ENCODE assay signal across 20 cellular contexts in genomic region chr5:83891261-83891660, GRCh38.
DNase-seq lines count a peak whose midpoint lies in the region; ATAC-seq and TF ChIP-seq lines count a peak whose summit lies in the region.
"Had no signal": no experiment of that assay in that cellular context is flagged by ENCODE, and none has a peak within 500 bp of the region (broad histone marks: within the 10 kb centered on the region; RNA-seq: fewer than 3 reads in every experiment).

No MANE protein-coding gene starts in this region.

- TF ChIP-seq CTCF in SK-N-SH (IDR thresholded peaks at IDR 0.05) (no peak), upper lobe of right lung (IDR thresholded peaks at IDR 0.05) (no peak)

- CTCF ChIA-PET in SK-N-SH (lab: Yijun Ruan, JAX): interaction anchor here (0.7 kb wide), 1 partner anchor 35 kb away, joined by 3 read pairs; no protein-coding TSS in a partner anchor

- H3K27me3 ChIP-seq in SK-N-SH (ENCODE audit: insufficient read depth) (no peaks in the 10 kb centered on the region), upper lobe of right lung (no peaks in the 10 kb centered on the region)
- H3K27me3 ChIP-seq: BE2C; BLaER1 treated with 17β-estradiol and CSF1 and Interleukin-3, amounts not matched to agents 10 nM and 100 nM had no signal

- no peak for TF ChIP-seq EP300 in SK-N-SH (IDR thresholded peaks at IDR 0.05; ENCODE audit: borderline replicate concordance in 1 of 2, low read depth in 1 of 2, low read length in 1 of 2)

- no peaks in the 10 kb centered on the region for H3K9me2 ChIP-seq in SK-N-SH

- no peak overlapping the region for H3K4me2 ChIP-seq in SK-N-SH
- H3K4me2 ChIP-seq: BLaER1 treated with 17β-estradiol and CSF1 and Interleukin-3, amounts not matched to agents 10 nM and 100 nM; GM23338 had no signal

- intact Hi-C loops in upper lobe of right lung (cut with DNase I): no loop called here

- H3K9me3 ChIP-seq in SK-N-SH: no peaks in the 10 kb centered on the region
- H3K9me3 ChIP-seq in upper lobe of right lung: no peaks in the 10 kb centered on the region
- H3K9me3 ChIP-seq: BE2C; BLaER1 treated with 17β-estradiol and CSF1 and Interleukin-3, amounts not matched to agents 10 nM and 100 nM had no signal

- no peaks in the 10 kb centered on the region for H3K79me2 ChIP-seq in SK-N-SH (ENCODE audit: insufficient read depth)

- ATAC-seq in SK-N-SH treated with all-trans-retinoic acid at 6 μM for 48 hours: no peak
- ATAC-seq in HG02763 (IDR thresholded peaks at IDR 0.05; ENCODE audit: unreplicated experiment): no peak
- ATAC-seq in HG03097 (IDR thresholded peaks at IDR 0.05; ENCODE audit: low FRiP score, unreplicated experiment): no peak
- ATAC-seq in upper lobe of right lung: no peak
- ATAC-seq: GM12878, GM23338, HCT116 had no signal

- no peaks in the 10 kb centered on the region for H3F3A ChIP-seq in SK-N-SH (replicated peaks; ENCODE audit: insufficient read depth)

- H3K9ac ChIP-seq in SK-N-SH: no peak overlapping the region
- H3K9ac ChIP-seq: BLaER1 treated with 17β-estradiol and CSF1 and Interleukin-3, amounts not matched to agents 10 nM and 100 nM had no signal

- WGBS in SK-N-SH (ENCODE audit: low lambda C conversion rate): 69% methylated on average over 2 of the region's 2 CpGs

- H3K36me3 ChIP-seq in SK-N-SH (replicated peaks in 1 of 2; ENCODE audit: control insufficient read depth in 1 of 2, insufficient read depth in 2 of 2, low read length in 1 of 2) (no peaks in the 10 kb centered on the region), upper lobe of right lung (no peaks in the 10 kb centered on the region)
- H3K36me3 ChIP-seq: BE2C; BLaER1 treated with 17β-estradiol and CSF1 and Interleukin-3, amounts not matched to agents 10 nM and 100 nM had no signal

- TF ChIP-seq RAD21 in SK-N-SH (IDR thresholded peaks at IDR 0.05; ENCODE audit: low read length): no peak

- no peaks in the 10 kb centered on the region for H3K4me1 ChIP-seq in SK-N-SH (ENCODE audit: control insufficient read depth in 1 of 2, insufficient read depth in 2 of 2, low read depth in 1 of 2, low read length in 1 of 2)
- H3K4me1 ChIP-seq in upper lobe of right lung: no peaks in the 10 kb centered on the region
- H3K4me1 ChIP-seq: BE2C; BLaER1 treated with 17β-estradiol and CSF1 and Interleukin-3, amounts not matched to agents 10 nM and 100 nM had no signal

- H3K27ac ChIP-seq in SK-N-SH (ENCODE audit: low read depth in 2 of 2, low read length in 1 of 2) (no peak overlapping the region), upper lobe of right lung (no peak overlapping the region)
- H3K27ac ChIP-seq: BLaER1 treated with 17β-estradiol and CSF1 and Interleukin-3, amounts not matched to agents 10 nM and 100 nM had no signal

- no peaks in the 10 kb centered on the region for H4K20me1 ChIP-seq in SK-N-SH (ENCODE audit: insufficient read depth)
- H4K20me1 ChIP-seq: BLaER1 treated with 17β-estradiol and CSF1 and Interleukin-3, amounts not matched to agents 10 nM and 100 nM had no signal

- H3K4me3 ChIP-seq in SK-N-SH (ENCODE audit: low read depth in 2 of 2, low read length in 1 of 2): no peak overlapping the region
- no peak overlapping the region for H3K4me3 ChIP-seq in upper lobe of right lung
- H3K4me3 ChIP-seq: BLaER1 treated with 17β-estradiol and CSF1 and Interleukin-3, amounts not matched to agents 10 nM and 100 nM; GM12878; GM23338 had no signal

- H2AFZ ChIP-seq in SK-N-SH (ENCODE audit: low read depth): 0 out of 2 replicates have a peak overlapping the region, but pooled peaks have one; percentile 36
- H2AFZ ChIP-seq: GM23338 had no signal

- DNase-seq in SK-N-SH (no peak), amniotic epithelial cell (ENCODE audit: low read depth) (peak; percentile 75), fibroblast of peridontal ligament (ENCODE audit: extremely low read depth) (peak; percentile 54), upper lobe of right lung (no peak)
- DNase-seq: AML-193; BE2C; CD4-positive, alpha-beta T cell; CD8-positive, alpha-beta memory T cell; DMS 273 treated with DMSO at 0.1 percent for 48 hours; DMS79; EL; GDM1; H9 had no signal

- POLR2A ChIA-PET in SK-N-SH (lab: Yijun Ruan, JAX): no interaction called here

TF ChIP-seq in SK-N-SH, 30 proteins besides CTCF, POLR2A, EP300 and RAD21 (continues in another document):
- TF ChIP-seq ELF1 (IDR thresholded peaks at IDR 0.05): no peak
- TF ChIP-seq GABPA (IDR thresholded peaks at IDR 0.05; ENCODE audit: low read depth): no peak
- TF ChIP-seq USF1 (IDR thresholded peaks at IDR 0.05; ENCODE audit: borderline replicate concordance, low read depth): no peak
- TF ChIP-seq SIN3A (IDR thresholded peaks at IDR 0.05; ENCODE audit: borderline replicate concordance, low read depth, low read length): no peak
- no peak for TF ChIP-seq RCOR1 (IDR thresholded peaks at IDR 0.05; ENCODE audit: low read length)
- TF ChIP-seq NFIC (IDR thresholded peaks at IDR 0.05; ENCODE audit: borderline replicate concordance): no peak
- TF ChIP-seq SMC3 (IDR thresholded peaks at IDR 0.05; ENCODE audit: low read depth, low read length): no peak
- no peak for TF ChIP-seq FOXJ3 (CRISPR knock-in tag; IDR thresholded peaks at IDR 0.05)
- TF ChIP-seq PBX3 (IDR thresholded peaks at IDR 0.05): no peak
- TF ChIP-seq EZH2phosphoT487 (IDR thresholded peaks at IDR 0.05; ENCODE audit: borderline replicate concordance, low read depth): no peak
- TF ChIP-seq RXRA (IDR thresholded peaks at IDR 0.05; ENCODE audit: borderline replicate concordance, low read depth): no peak

TF ChIP-seq in SK-N-SH treated with all-trans-retinoic acid at 6 μM for 48 hours, 23 proteins besides CTCF, POLR2A, EP300 and RAD21 (continues in another document):
- TF ChIP-seq GLIS3 (CRISPR knock-in tag; IDR thresholded peaks at IDR 0.05): no peak
- no peak for TF ChIP-seq ISL1 (CRISPR knock-in tag; IDR thresholded peaks at IDR 0.05)
- TF ChIP-seq PPARA (CRISPR knock-in tag; IDR thresholded peaks at IDR 0.05; ENCODE audit: borderline replicate concordance): no peak
- TF ChIP-seq ZFP30 (CRISPR knock-in tag; IDR thresholded peaks at IDR 0.05): no peak
- no peak for TF ChIP-seq ZNF565 (CRISPR knock-in tag; conservative IDR thresholded peaks at IDR 0.05; ENCODE audit: low read depth)
- no peak for TF ChIP-seq ARNTL (CRISPR knock-in tag; IDR thresholded peaks at IDR 0.05; ENCODE audit: borderline replicate concordance, low read depth)
- no peak for TF ChIP-seq RARB (CRISPR knock-in tag; IDR thresholded peaks at IDR 0.05)
- no peak for TF ChIP-seq BACH2 (CRISPR knock-in tag; IDR thresholded peaks at IDR 0.05; ENCODE audit: borderline replicate concordance)
- TF ChIP-seq CSRNP3 (CRISPR knock-in tag; IDR thresholded peaks at IDR 0.05): no peak
- no peak for TF ChIP-seq ZNF70 (CRISPR knock-in tag; IDR thresholded peaks at IDR 0.05)
- TF ChIP-seq TOX (CRISPR knock-in tag; IDR thresholded peaks at IDR 0.05; ENCODE audit: borderline replicate concordance): no peak
- no peak for TF ChIP-seq PATZ1 (CRISPR knock-in tag; IDR thresholded peaks at IDR 0.05; ENCODE audit: borderline replicate concordance)
- no peak for TF ChIP-seq ZFP3 (CRISPR knock-in tag; IDR thresholded peaks at IDR 0.05)

Comparison
In these comparisons a context has a peak if more than half of its experiments do, and no peak if none do; other contexts are left out.
1. DNase-seq: peak in amniotic epithelial cell (single experiment) and fibroblast of peridontal ligament (single experiment); none in SK-N-SH (single experiment) and upper lobe of right lung (single experiment).